Comparison of ENCODE assay signal across 1 cellular context in the genomic region with DNA sequence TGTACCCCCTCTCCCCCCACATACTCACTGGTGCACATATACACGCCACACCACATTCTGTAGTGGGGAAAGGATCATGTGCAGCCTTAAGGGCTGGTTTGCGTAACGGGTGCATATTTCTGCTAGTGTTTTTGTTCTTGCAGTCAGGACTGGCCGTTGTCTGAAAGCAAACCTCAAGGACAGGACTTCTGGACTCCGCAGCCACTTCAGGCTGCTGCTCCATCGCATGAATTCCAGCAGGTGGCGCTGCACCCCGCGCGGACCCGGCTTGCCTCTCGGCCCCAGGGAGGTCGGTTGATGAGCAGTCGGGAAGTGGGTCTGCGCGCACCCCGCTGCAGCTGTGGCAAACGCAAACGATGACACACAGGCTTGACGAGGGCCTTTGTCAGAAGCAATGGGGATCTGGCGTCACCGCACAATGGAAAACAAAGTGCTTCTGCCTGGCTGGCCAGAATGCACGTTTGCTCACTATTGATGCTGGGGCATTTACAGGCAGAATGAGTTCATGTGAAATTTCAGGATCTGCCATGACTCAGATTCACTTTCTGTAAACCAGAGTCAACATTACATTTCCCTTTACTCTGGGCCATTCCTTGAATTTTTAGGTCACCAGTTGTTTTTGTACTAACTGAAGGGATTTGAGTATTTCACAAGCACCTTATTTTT.
A peak's percentile ranks its signal among the peaks of the same experiment; 100 is the strongest.
TF ChIP-seq lines count a peak whose summit lies in the region.

No MANE protein-coding gene starts in this region.

TF ChIP-seq in HepG2, 621 proteins besides CTCF, POLR2A, EP300 and RAD21 (continued from another document and continues in another):
- no peak; the same call in 1 of the 2 replicates for TF ChIP-seq ARHGAP35 (CRISPR knock-in tag; IDR thresholded peaks at IDR 0.05; ENCODE audit: borderline replicate concordance)
- TF ChIP-seq ZNF232 (CRISPR knock-in tag; IDR thresholded peaks at IDR 0.05; ENCODE audit: borderline replicate concordance), result peak; percentile 64; the same call in 1 of the 2 replicates
- TF ChIP-seq ZKSCAN5 (CRISPR knock-in tag; IDR thresholded peaks at IDR 0.05), result no peak
- peak; percentile 75; the same call in 1 of the 2 replicates for TF ChIP-seq WIZ (CRISPR knock-in tag; IDR thresholded peaks at IDR 0.05)
- no peak for TF ChIP-seq HHEX (CRISPR knock-in tag; IDR thresholded peaks at IDR 0.05)
- TF ChIP-seq IRX3 (CRISPR knock-in tag; IDR thresholded peaks at IDR 0.05; ENCODE audit: borderline replicate concordance, low read depth), result no peak
- TF ChIP-seq, protein P1, sequence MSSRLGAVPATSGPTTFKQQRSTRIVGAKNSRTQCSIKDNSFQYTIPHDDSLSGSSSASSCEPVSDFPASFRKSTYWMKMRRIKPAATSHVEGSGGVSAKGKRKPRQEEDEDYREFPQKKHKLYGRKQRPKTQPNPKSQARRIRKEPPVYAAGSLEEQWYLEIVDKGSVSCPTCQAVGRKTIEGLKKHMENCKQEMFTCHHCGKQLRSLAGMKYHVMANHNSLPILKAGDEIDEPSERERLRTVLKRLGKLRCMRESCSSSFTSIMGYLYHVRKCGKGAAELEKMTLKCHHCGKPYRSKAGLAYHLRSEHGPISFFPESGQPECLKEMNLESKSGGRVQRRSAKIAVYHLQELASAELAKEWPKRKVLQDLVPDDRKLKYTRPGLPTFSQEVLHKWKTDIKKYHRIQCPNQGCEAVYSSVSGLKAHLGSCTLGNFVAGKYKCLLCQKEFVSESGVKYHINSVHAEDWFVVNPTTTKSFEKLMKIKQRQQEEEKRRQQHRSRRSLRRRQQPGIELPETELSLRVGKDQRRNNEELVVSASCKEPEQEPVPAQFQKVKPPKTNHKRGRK (CRISPR knock-in tag; IDR thresholded peaks at IDR 0.05), result peak; percentile 78; the same call in 1 of the 2 replicates
- peak; percentile 93; the same call in 1 of the 2 replicates for TF ChIP-seq BRD4 (CRISPR knock-in tag; IDR thresholded peaks at IDR 0.05)
- TF ChIP-seq ZNF629 (CRISPR knock-in tag; conservative IDR thresholded peaks at IDR 0.05), result peak; percentile 75
- TF ChIP-seq, protein P2, sequence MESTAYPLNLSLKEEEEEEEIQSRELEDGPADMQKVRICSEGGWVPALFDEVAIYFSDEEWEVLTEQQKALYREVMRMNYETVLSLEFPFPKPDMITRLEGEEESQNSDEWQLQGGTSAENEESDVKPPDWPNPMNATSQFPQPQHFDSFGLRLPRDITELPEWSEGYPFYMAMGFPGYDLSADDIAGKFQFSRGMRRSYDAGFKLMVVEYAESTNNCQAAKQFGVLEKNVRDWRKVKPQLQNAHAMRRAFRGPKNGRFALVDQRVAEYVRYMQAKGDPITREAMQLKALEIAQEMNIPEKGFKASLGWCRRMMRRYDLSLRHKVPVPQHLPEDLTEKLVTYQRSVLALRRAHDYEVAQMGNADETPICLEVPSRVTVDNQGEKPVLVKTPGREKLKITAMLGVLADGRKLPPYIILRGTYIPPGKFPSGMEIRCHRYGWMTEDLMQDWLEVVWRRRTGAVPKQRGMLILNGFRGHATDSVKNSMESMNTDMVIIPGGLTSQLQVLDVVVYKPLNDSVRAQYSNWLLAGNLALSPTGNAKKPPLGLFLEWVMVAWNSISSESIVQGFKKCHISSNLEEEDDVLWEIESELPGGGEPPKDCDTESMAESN (CRISPR knock-in tag; conservative IDR thresholded peaks at IDR 0.05), result peak; percentile 85; the same call in 1 of the 2 replicates
- peak; percentile 62; the same call in 1 of the 2 replicates for TF ChIP-seq HMG20A (CRISPR knock-in tag; IDR thresholded peaks at IDR 0.05; ENCODE audit: borderline replicate concordance)
- TF ChIP-seq ZNF3 (CRISPR knock-in tag; IDR thresholded peaks at IDR 0.05), result peak; percentile 76; the same call in 1 of the 2 replicates
- no peak for TF ChIP-seq IKZF1 (IDR thresholded peaks at IDR 0.05)
- peak; percentile 87 for TF ChIP-seq MYC (CRISPR knock-in tag; IDR thresholded peaks at IDR 0.05; ENCODE audit: borderline replicate concordance)
- no peak for TF ChIP-seq NCOA5 (CRISPR knock-in tag; IDR thresholded peaks at IDR 0.05)
- peak; percentile 30; the same call in 1 of the 2 replicates for TF ChIP-seq PITX1 (CRISPR knock-in tag; IDR thresholded peaks at IDR 0.05)
- TF ChIP-seq, protein P3, sequence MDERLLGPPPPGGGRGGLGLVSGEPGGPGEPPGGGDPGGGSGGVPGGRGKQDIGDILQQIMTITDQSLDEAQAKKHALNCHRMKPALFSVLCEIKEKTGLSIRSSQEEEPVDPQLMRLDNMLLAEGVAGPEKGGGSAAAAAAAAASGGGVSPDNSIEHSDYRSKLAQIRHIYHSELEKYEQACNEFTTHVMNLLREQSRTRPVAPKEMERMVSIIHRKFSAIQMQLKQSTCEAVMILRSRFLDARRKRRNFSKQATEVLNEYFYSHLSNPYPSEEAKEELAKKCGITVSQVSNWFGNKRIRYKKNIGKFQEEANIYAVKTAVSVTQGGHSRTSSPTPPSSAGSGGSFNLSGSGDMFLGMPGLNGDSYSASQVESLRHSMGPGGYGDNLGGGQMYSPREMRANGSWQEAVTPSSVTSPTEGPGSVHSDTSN (CRISPR knock-in tag; IDR thresholded peaks at IDR 0.05), result peak; percentile 44; the same call in 1 of the 2 replicates
- TF ChIP-seq ZNF556 (CRISPR knock-in tag; IDR thresholded peaks at IDR 0.05; ENCODE audit: borderline replicate concordance), result peak; percentile 36; the same call in 1 of the 2 replicates
- TF ChIP-seq TEAD2 (CRISPR knock-in tag; IDR thresholded peaks at IDR 0.05), result no peak
- TF ChIP-seq ZNF75D (CRISPR knock-in tag; IDR thresholded peaks at IDR 0.05; ENCODE audit: borderline replicate concordance), result no peak
- no peak for TF ChIP-seq PTBP1 (IDR thresholded peaks at IDR 0.05; ENCODE audit: low read depth, low read length, poor library complexity, severe bottlenecking)
- TF ChIP-seq CBX5 (CRISPR knock-in tag; IDR thresholded peaks at IDR 0.05; ENCODE audit: borderline replicate concordance), result peak; percentile 92; the same call in 1 of the 2 replicates
- no peak for TF ChIP-seq GLI4 (CRISPR knock-in tag; IDR thresholded peaks at IDR 0.05; ENCODE audit: borderline replicate concordance)
- TF ChIP-seq, protein P4, sequence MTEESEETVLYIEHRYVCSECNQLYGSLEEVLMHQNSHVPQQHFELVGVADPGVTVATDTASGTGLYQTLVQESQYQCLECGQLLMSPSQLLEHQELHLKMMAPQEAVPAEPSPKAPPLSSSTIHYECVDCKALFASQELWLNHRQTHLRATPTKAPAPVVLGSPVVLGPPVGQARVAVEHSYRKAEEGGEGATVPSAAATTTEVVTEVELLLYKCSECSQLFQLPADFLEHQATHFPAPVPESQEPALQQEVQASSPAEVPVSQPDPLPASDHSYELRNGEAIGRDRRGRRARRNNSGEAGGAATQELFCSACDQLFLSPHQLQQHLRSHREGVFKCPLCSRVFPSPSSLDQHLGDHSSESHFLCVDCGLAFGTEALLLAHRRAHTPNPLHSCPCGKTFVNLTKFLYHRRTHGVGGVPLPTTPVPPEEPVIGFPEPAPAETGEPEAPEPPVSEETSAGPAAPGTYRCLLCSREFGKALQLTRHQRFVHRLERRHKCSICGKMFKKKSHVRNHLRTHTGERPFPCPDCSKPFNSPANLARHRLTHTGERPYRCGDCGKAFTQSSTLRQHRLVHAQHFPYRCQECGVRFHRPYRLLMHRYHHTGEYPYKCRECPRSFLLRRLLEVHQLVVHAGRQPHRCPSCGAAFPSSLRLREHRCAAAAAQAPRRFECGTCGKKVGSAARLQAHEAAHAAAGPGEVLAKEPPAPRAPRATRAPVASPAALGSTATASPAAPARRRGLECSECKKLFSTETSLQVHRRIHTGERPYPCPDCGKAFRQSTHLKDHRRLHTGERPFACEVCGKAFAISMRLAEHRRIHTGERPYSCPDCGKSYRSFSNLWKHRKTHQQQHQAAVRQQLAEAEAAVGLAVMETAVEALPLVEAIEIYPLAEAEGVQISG (CRISPR knock-in tag; IDR thresholded peaks at IDR 0.05), result peak; percentile 70; the same call in 1 of the 2 replicates
- no peak for TF ChIP-seq NR3C1 (CRISPR knock-in tag; IDR thresholded peaks at IDR 0.05)
- TF ChIP-seq SIX4 (CRISPR knock-in tag; IDR thresholded peaks at IDR 0.05), result peak; percentile 44
- TF ChIP-seq MXI1 (IDR thresholded peaks at IDR 0.05; ENCODE audit: borderline replicate concordance, low read depth, low read length), result peak; percentile 72; the same call in 1 of the 3 replicates
- TF ChIP-seq NFIB (CRISPR knock-in tag; IDR thresholded peaks at IDR 0.05; ENCODE audit: borderline replicate concordance), result no peak
- no peak for TF ChIP-seq ZNF773 (CRISPR knock-in tag; IDR thresholded peaks at IDR 0.05; ENCODE audit: borderline replicate concordance)
- TF ChIP-seq, protein P5, sequence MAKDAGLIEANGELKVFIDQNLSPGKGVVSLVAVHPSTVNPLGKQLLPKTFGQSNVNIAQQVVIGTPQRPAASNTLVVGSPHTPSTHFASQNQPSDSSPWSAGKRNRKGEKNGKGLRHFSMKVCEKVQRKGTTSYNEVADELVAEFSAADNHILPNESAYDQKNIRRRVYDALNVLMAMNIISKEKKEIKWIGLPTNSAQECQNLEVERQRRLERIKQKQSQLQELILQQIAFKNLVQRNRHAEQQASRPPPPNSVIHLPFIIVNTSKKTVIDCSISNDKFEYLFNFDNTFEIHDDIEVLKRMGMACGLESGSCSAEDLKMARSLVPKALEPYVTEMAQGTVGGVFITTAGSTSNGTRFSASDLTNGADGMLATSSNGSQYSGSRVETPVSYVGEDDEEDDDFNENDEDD (CRISPR knock-in tag; IDR thresholded peaks at IDR 0.05; ENCODE audit: borderline replicate concordance), result no peak
- TF ChIP-seq, protein P6, sequence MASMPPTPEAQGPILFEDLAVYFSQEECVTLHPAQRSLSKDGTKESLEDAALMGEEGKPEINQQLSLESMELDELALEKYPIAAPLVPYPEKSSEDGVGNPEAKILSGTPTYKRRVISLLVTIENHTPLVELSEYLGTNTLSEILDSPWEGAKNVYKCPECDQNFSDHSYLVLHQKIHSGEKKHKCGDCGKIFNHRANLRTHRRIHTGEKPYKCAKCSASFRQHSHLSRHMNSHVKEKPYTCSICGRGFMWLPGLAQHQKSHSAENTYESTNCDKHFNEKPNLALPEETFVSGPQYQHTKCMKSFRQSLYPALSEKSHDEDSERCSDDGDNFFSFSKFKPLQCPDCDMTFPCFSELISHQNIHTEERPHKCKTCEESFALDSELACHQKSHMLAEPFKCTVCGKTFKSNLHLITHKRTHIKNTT (CRISPR knock-in tag; IDR thresholded peaks at IDR 0.05), result no peak
- TF ChIP-seq, protein P7, sequence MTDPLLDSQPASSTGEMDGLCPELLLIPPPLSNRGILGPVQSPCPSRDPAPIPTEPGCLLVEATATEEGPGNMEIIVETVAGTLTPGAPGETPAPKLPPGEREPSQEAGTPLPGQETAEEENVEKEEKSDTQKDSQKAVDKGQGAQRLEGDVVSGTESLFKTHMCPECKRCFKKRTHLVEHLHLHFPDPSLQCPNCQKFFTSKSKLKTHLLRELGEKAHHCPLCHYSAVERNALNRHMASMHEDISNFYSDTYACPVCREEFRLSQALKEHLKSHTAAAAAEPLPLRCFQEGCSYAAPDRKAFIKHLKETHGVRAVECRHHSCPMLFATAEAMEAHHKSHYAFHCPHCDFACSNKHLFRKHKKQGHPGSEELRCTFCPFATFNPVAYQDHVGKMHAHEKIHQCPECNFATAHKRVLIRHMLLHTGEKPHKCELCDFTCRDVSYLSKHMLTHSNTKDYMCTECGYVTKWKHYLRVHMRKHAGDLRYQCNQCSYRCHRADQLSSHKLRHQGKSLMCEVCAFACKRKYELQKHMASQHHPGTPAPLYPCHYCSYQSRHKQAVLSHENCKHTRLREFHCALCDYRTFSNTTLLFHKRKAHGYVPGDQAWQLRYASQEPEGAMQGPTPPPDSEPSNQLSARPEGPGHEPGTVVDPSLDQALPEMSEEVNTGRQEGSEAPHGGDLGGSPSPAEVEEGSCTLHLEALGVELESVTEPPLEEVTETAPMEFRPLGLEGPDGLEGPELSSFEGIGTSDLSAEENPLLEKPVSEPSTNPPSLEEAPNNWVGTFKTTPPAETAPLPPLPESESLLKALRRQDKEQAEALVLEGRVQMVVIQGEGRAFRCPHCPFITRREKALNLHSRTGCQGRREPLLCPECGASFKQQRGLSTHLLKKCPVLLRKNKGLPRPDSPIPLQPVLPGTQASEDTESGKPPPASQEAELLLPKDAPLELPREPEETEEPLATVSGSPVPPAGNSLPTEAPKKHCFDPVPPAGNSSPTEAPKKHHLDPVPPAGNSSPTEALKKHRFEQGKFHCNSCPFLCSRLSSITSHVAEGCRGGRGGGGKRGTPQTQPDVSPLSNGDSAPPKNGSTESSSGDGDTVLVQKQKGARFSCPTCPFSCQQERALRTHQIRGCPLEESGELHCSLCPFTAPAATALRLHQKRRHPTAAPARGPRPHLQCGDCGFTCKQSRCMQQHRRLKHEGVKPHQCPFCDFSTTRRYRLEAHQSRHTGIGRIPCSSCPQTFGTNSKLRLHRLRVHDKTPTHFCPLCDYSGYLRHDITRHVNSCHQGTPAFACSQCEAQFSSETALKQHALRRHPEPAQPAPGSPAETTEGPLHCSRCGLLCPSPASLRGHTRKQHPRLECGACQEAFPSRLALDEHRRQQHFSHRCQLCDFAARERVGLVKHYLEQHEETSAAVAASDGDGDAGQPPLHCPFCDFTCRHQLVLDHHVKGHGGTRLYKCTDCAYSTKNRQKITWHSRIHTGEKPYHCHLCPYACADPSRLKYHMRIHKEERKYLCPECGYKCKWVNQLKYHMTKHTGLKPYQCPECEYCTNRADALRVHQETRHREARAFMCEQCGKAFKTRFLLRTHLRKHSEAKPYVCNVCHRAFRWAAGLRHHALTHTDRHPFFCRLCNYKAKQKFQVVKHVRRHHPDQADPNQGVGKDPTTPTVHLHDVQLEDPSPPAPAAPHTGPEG (CRISPR knock-in tag; IDR thresholded peaks at IDR 0.05), result peak; percentile 77
- no peak for TF ChIP-seq ZEB1 (IDR thresholded peaks at IDR 0.05; ENCODE audit: insufficient replicate concordance, low read depth)
- TF ChIP-seq ZSCAN25 (CRISPR knock-in tag; IDR thresholded peaks at IDR 0.05), result no peak
- TF ChIP-seq ZNF816 (CRISPR knock-in tag; IDR thresholded peaks at IDR 0.05; ENCODE audit: borderline replicate concordance), result no peak; the same call in 1 of the 2 replicates
- TF ChIP-seq, protein P8, sequence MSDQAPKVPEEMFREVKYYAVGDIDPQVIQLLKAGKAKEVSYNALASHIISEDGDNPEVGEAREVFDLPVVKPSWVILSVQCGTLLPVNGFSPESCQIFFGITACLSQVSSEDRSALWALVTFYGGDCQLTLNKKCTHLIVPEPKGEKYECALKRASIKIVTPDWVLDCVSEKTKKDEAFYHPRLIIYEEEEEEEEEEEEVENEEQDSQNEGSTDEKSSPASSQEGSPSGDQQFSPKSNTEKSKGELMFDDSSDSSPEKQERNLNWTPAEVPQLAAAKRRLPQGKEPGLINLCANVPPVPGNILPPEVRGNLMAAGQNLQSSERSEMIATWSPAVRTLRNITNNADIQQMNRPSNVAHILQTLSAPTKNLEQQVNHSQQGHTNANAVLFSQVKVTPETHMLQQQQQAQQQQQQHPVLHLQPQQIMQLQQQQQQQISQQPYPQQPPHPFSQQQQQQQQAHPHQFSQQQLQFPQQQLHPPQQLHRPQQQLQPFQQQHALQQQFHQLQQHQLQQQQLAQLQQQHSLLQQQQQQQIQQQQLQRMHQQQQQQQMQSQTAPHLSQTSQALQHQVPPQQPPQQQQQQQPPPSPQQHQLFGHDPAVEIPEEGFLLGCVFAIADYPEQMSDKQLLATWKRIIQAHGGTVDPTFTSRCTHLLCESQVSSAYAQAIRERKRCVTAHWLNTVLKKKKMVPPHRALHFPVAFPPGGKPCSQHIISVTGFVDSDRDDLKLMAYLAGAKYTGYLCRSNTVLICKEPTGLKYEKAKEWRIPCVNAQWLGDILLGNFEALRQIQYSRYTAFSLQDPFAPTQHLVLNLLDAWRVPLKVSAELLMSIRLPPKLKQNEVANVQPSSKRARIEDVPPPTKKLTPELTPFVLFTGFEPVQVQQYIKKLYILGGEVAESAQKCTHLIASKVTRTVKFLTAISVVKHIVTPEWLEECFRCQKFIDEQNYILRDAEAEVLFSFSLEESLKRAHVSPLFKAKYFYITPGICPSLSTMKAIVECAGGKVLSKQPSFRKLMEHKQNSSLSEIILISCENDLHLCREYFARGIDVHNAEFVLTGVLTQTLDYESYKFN (CRISPR knock-in tag; conservative IDR thresholded peaks at IDR 0.05), result peak; percentile 74
- no peak for TF ChIP-seq STAT5B (CRISPR knock-in tag; IDR thresholded peaks at IDR 0.05)
- TF ChIP-seq SNAI1 (CRISPR knock-in tag; IDR thresholded peaks at IDR 0.05; ENCODE audit: borderline replicate concordance), result 0 out of 2 replicates have a peak, but pooled peaks have one; percentile 50
